ENCODE assay signal across 7 cellular contexts in genomic region chr2:121699421-121700328, GRCh38. TPM values are rescaled to one million over a fixed set of nuclear protein-coding genes. Genes with fewer than 3 reads are reported as not detected.
DNase-seq lines count a peak whose midpoint lies in the region; ATAC-seq and TF ChIP-seq lines count a peak whose summit lies in the region.

No MANE protein-coding gene starts in this region.

- CTCF ChIA-PET in PC-9 (lab: Charles Lee), result no interaction called here

- H3K79me2 ChIP-seq in PC-9 (ENCODE audit: low read depth), result no peaks in the 10 kb centered on the region

- no peak for TF ChIP-seq EP300 in gastroesophageal sphincter (IDR thresholded peaks at IDR 0.05)

- ATAC-seq in GM18909 (IDR thresholded peaks at IDR 0.05; ENCODE audit: poor library complexity, unreplicated experiment), result peak; percentile 100
- peak; percentile 95 for ATAC-seq in HG03095 (IDR thresholded peaks at IDR 0.05; ENCODE audit: unreplicated experiment)
- ATAC-seq in gastroesophageal sphincter, result peak; percentile 27

- TF ChIP-seq POLR2A in gastroesophageal sphincter (IDR thresholded peaks at IDR 0.05) (no peak), spleen (IDR thresholded peaks at IDR 0.05) (no peak)

- TF ChIP-seq CTCF in PC-9 (conservative IDR thresholded peaks at IDR 0.05), result no peak
- TF ChIP-seq CTCF in gastroesophageal sphincter (IDR thresholded peaks at IDR 0.05), result no peak
- no peak for TF ChIP-seq CTCF in spleen (IDR thresholded peaks at IDR 0.05 in 8 of 11, conservative IDR thresholded peaks at IDR 0.05 in 3 of 11)

- no peaks in the 10 kb centered on the region for H3K9me3 ChIP-seq in PC-9 (ENCODE audit: insufficient read depth, low read depth)
- no peaks in the 10 kb centered on the region for H3K9me3 ChIP-seq in gastroesophageal sphincter
- H3K9me3 ChIP-seq in spleen, result no peaks in the 10 kb centered on the region

- H3F3A ChIP-seq in PC-9 (ENCODE audit: insufficient read depth, low read depth), result peaks cover 49% of the 10 kb centered on the region

- H3K4me1 ChIP-seq in PC-9 (replicated peaks; ENCODE audit: insufficient read depth) (peaks cover 58% of the 10 kb centered on the region), gastroesophageal sphincter (peaks cover 0 to 43% (median 2%) of the 10 kb centered on the region in 3 donors), spleen (peaks cover 14 to 34% (median 24%) of the 10 kb centered on the region in 6 donors)

- no peaks in the 10 kb centered on the region for H3K9me2 ChIP-seq in PC-9 (ENCODE audit: insufficient read depth)

- no peaks in the 10 kb centered on the region for H3K27me3 ChIP-seq in PC-9 (ENCODE audit: insufficient read depth, low read depth)
- H3K27me3 ChIP-seq in gastroesophageal sphincter, result no peaks in the 10 kb centered on the region
- H3K27me3 ChIP-seq in spleen (replicated peaks in 1 of 7), result no peaks in the 10 kb centered on the region

- H3K4me3 ChIP-seq in PC-9 (peak overlapping the region; percentile 26; the same call in 1 of the 2 replicates), gastroesophageal sphincter (no peak overlapping the region), spleen (peak overlapping the region in 3 of 8 donors; percentile 4 to 54 (median 17))

- no peak overlapping the region for H2AFZ ChIP-seq in PC-9

- H4K20me1 ChIP-seq in PC-9 (ENCODE audit: insufficient read depth), result no peaks in the 10 kb centered on the region

- POLR2A ChIA-PET in PC-9 (lab: Charles Lee; ENCODE audit: unreplicated experiment), result interaction anchor here (0.6 to 0.9 kb wide), 3 partner anchors 35 to 199 kb away, joined by 3 to 5 read pairs (median 4); partner anchors contain the start of gene RNU4ATAC

- H3K4me2 ChIP-seq in PC-9, result peak overlapping the region; percentile 77

- DNase-seq in PC-9, result peak; percentile 85 to 95
- DNase-seq in activated T-cell treated with anti-CD3 and anti-CD28 coated beads, Interleukin-2, amount 50 U/mL, for 48 hours, result peak; percentile 88 to 89
- peak; percentile 89 for DNase-seq in spleen
- no peak for DNase-seq in DMS79 treated with DMSO at 0.1 percent for 48 hours (lab: John Stamatoyannopoulos, UW)

- H3K36me3 ChIP-seq in PC-9 (ENCODE audit: low read depth), result no peaks in the 10 kb centered on the region
- H3K36me3 ChIP-seq in gastroesophageal sphincter, result no peaks in the 10 kb centered on the region
- H3K36me3 ChIP-seq in spleen, result no peaks in the 10 kb centered on the region

- H3K27ac ChIP-seq in PC-9, result peak overlapping the region; percentile 81
- H3K27ac ChIP-seq in gastroesophageal sphincter, result no peak overlapping the region
- peak overlapping the region; percentile 10 to 81 (median 44) for H3K27ac ChIP-seq in spleen

- 24 to 58% methylated on average over 4 to 5 of the region's 19 CpGs for WGBS in gastroesophageal sphincter (ENCODE audit: low coverage in 1 of 2), 2 donors
- whole genome bisulfite sequencing in spleen, 5 donors, result 23 to 32% (median 27%) methylated on average over 18 to 19 of the region's 19 CpGs

- intact Hi-C loops in PC-9 (cut with micrococcal nuclease; ENCODE audit: unreplicated experiment) (no loop called here), spleen (cut with DNase I; ENCODE audit: low total_unique reads) (no loop called here)

- no TSS peak for BruUV-seq in PC-9 (replicated peaks; lab: Mats Ljungman, UMichigan)

RNA-seq across cellular contexts. Expression of gene NIFK, which starts 37.0 kb away (rescaled TPM):
- 48.1 and 75.9 TPM in 2 replicates for total RNA-seq in PC-9 (2021)
- total RNA-seq in gastroesophageal sphincter, result 10 to 100 TPM; 16.2 to 92.7 (median 46.7) TPM
- total RNA-seq in spleen, result 10 to 100 TPM; 28.4 to 74.7 (median 40.3) TPM
- polyA plus RNA-seq in spleen, result 10 to 100 TPM; 45.4 to 60.9 (median 48.2) TPM

RNA-seq across cellular contexts. Expression of gene CLASP1, which starts 50.4 kb away (rescaled TPM):
- total RNA-seq in PC-9 (2021) (61.8 and 83.5 TPM in 2 replicates), gastroesophageal sphincter (100 to 1,000 TPM in 1 of 4 donors, 10 to 100 TPM in 3; 72.0 to 108 (median 84.7) TPM), spleen (100 to 1,000 TPM in 1 of 7 donors, 10 to 100 TPM in 6; 63.4 to 103 (median 82.7) TPM)
- 1 to 10 TPM; 4.0 to 8.7 (median 4.8) TPM for polyA plus RNA-seq in spleen

RNA-seq across cellular contexts. Expression of gene TSN, which starts 55.8 kb away (rescaled TPM):
- 69.8 and 70.4 TPM in 2 replicates for total RNA-seq in PC-9 (2021)
- 10 to 100 TPM; 29.9 to 41.7 (median 33.7) TPM for total RNA-seq in gastroesophageal sphincter
- total RNA-seq in spleen, result 10 to 100 TPM; 33.6 to 48.3 (median 44.3) TPM
- 10 to 100 TPM; 18.2 to 30.9 (median 25.9) TPM for polyA plus RNA-seq in spleen

Comparison
In these comparisons a context has a peak if more than half of its experiments do, and no peak if none do; other contexts are left out.
1. ATAC-seq: peak in every context shown above with its lines; median percentile 100 in GM18909; 95 in HG03095; 27 in gastroesophageal sphincter.
2. H3K27ac ChIP-seq: peak in PC-9 (single experiment) and spleen (8 of 8); none in gastroesophageal sphincter (0 of 4).